Comparison of ENCODE assay signal across 8 cellular contexts in the genomic region with DNA sequence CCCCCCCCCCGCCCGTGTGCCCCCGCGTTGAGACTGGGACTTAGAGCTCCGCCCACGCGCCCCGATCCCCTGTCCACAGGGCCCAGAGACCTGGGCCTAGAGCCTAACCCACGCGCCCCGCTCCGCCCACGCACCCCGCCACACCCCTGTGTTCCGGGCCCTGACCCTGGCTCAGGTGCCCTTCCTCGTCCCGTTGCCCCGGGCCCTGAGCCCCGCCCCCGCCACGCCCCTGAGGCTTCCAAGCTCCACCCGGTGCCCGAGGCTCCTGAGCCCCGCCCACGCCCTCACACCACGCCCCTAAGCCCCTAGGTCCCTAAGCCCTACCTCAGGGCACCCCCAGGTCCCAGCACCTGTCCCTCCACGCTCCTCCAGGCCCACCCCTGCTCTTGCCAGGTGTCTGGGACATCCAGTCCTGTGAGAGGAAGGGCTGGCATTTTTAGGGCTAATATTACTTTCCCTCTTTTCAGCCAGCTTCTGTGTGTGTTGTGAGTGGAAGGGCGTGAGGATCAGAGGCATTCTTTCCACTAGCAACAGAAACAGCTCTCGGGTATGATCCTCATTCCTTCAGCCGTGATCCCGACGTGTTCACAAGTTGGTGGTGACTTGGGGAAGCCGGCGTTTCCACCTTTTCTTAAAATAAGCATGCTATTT. TPM values are rescaled to one million over a fixed set of nuclear protein-coding genes. Genes with fewer than 3 reads are reported as not detected.
DNase-seq lines count a peak whose midpoint lies in the region; ATAC-seq and TF ChIP-seq lines count a peak whose summit lies in the region.

No MANE protein-coding gene starts in this region.

- H3K36me3 ChIP-seq in CD8-positive, alpha-beta memory T cell (ENCODE audit: insufficient read depth, low read length): no peaks in the 10 kb centered on the region

- DNase-seq in CD8-positive, alpha-beta memory T cell: peak; percentile 82 to 90 (median 86)
- DNase-seq in GM20000 (ENCODE audit: low spot score) (peak; percentile 92), HT-29 (ENCODE audit: low spot score) (peak; percentile 89), left cardiac atrium (peak; percentile 92), retinal pigment epithelial cell (ENCODE audit: low read depth) (no peak), cortex of kidney (lab: John Stamatoyannopoulos, UW) (no peak)
- DNase-seq in activated naive CD4-positive, alpha-beta T cell treated with anti-CD3 and anti-CD28 coated beads, Interleukin-2, amount 50 U/mL, for 16 hours: peak; percentile 82

- intact Hi-C loops in left cardiac atrium (cut with DNase I): no loop called here

- H3K4me3 Mint-ChIP-seq in CD8-positive, alpha-beta memory T cell: peak overlapping the region; percentile 53 to 91 (median 73)

- peaks cover 18% of the 10 kb centered on the region for H3K4me1 ChIP-seq in CD8-positive, alpha-beta memory T cell (ENCODE audit: insufficient read depth, low read length)

- peaks cover 18 to 41% (median 29%) of the 10 kb centered on the region in 3 donors for H3K4me1 Mint-ChIP-seq in CD8-positive, alpha-beta memory T cell

- H3K27me3 Mint-ChIP-seq in CD8-positive, alpha-beta memory T cell: no peaks in the 10 kb centered on the region

- ATAC-seq in SK-N-SH treated with all-trans-retinoic acid at 6 μM for 48 hours (peak; percentile 83), left cardiac atrium (peak; percentile 73 to 88)

- H3K9me3 ChIP-seq in CD8-positive, alpha-beta memory T cell (ENCODE audit: low read length): no peaks in the 10 kb centered on the region

- CTCF ChIA-PET in CD8-positive, alpha-beta memory T cell (lab: Charles Lee): interaction anchor here (0.7 to 3.5 kb wide), 5 partner anchors 9 to 1361 kb away, joined by 3 to 16 read pairs (median 3); no protein-coding TSS in a partner anchor

- POLR2A ChIA-PET in CD8-positive, alpha-beta memory T cell (lab: Charles Lee): interaction anchor here (0.5 kb wide), 1 partner anchor 310 kb away, joined by 4 read pairs; no protein-coding TSS in a partner anchor

- no peaks in the 10 kb centered on the region for H3K9me3 Mint-ChIP-seq in CD8-positive, alpha-beta memory T cell

- H3K27ac Mint-ChIP-seq in CD8-positive, alpha-beta memory T cell: peak overlapping the region; percentile 13 to 80 (median 70)

- no peaks in the 10 kb centered on the region for H3K27me3 ChIP-seq in CD8-positive, alpha-beta memory T cell (ENCODE audit: insufficient read depth, low read length, poor library complexity, severe bottlenecking)

- TF ChIP-seq CTCF in GM20000 (IDR thresholded peaks at IDR 0.05; ENCODE audit: extremely low read depth, missing control alignments): no peak
- no peak for TF ChIP-seq CTCF in retinal pigment epithelial cell (conservative IDR thresholded peaks at IDR 0.05; ENCODE audit: low read depth, low read length)

- H3K36me3 Mint-ChIP-seq in CD8-positive, alpha-beta memory T cell: peaks cover 0 to 2% (median 0%) of the 10 kb centered on the region in 3 donors

- no peak overlapping the region for H3K27ac ChIP-seq in CD8-positive, alpha-beta memory T cell (ENCODE audit: low read depth, low read length)

- peak overlapping the region; percentile 23 for H3K4me3 ChIP-seq in CD8-positive, alpha-beta memory T cell (ENCODE audit: low read length)
- peak overlapping the region; percentile 51 for H3K4me3 ChIP-seq in retinal pigment epithelial cell (ENCODE audit: low read length)

TF ChIP-seq in SK-N-SH treated with all-trans-retinoic acid at 6 μM for 48 hours, 23 proteins besides CTCF, POLR2A, EP300 and RAD21:
- TF ChIP-seq BACH2 (CRISPR knock-in tag; IDR thresholded peaks at IDR 0.05; ENCODE audit: borderline replicate concordance): no peak
- TF ChIP-seq OSR1 (CRISPR knock-in tag; IDR thresholded peaks at IDR 0.05): no peak
- TF ChIP-seq, protein P1, sequence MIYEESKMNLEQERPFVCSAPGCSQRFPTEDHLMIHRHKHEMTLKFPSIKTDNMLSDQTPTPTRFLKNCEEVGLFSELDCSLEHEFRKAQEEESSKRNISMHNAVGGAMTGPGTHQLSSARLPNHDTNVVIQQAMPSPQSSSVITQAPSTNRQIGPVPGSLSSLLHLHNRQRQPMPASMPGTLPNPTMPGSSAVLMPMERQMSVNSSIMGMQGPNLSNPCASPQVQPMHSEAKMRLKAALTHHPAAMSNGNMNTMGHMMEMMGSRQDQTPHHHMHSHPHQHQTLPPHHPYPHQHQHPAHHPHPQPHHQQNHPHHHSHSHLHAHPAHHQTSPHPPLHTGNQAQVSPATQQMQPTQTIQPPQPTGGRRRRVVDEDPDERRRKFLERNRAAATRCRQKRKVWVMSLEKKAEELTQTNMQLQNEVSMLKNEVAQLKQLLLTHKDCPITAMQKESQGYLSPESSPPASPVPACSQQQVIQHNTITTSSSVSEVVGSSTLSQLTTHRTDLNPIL (CRISPR knock-in tag; IDR thresholded peaks at IDR 0.05; ENCODE audit: low read depth): no peak
- TF ChIP-seq, protein P2, sequence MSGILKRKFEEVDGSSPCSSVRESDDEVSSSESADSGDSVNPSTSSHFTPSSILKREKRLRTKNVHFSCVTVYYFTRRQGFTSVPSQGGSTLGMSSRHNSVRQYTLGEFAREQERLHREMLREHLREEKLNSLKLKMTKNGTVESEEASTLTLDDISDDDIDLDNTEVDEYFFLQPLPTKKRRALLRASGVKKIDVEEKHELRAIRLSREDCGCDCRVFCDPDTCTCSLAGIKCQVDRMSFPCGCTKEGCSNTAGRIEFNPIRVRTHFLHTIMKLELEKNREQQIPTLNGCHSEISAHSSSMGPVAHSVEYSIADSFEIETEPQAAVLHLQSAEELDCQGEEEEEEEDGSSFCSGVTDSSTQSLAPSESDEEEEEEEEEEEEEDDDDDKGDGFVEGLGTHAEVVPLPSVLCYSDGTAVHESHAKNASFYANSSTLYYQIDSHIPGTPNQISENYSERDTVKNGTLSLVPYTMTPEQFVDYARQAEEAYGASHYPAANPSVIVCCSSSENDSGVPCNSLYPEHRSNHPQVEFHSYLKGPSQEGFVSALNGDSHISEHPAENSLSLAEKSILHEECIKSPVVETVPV (CRISPR knock-in tag; IDR thresholded peaks at IDR 0.05): no peak
- TF ChIP-seq GLIS3 (CRISPR knock-in tag; IDR thresholded peaks at IDR 0.05): no peak
- no peak for TF ChIP-seq ZNF70 (CRISPR knock-in tag; IDR thresholded peaks at IDR 0.05)
TF ChIP-seq in SK-N-SH treated with all-trans-retinoic acid at 6 μM for 48 hours: peak in this region for 0.

RNA-seq across cellular contexts. Expression of gene GPR157, which starts 0.6 kb away (rescaled TPM):
- 1 to 10 TPM; 3.1 to 4.7 TPM for total RNA-seq in CD8-positive, alpha-beta memory T cell
- polyA plus RNA-seq in CD8-positive, alpha-beta memory T cell: 3.0 TPM
- 4.4 and 4.6 TPM in 2 replicates for total RNA-seq in HT-29 (2014; rRNA removed; shearing (Covaris generic))
- total RNA-seq in left cardiac atrium: 10 to 100 TPM; 18.8 to 40.6 TPM

Comparison
In these comparisons a context has a peak if more than half of its experiments do, and no peak if none do; other contexts are left out.
1. DNase-seq: peak in CD8-positive, alpha-beta memory T cell (5 of 5), GM20000 (single experiment), HT-29 (single experiment), activated naive CD4-positive, alpha-beta T cell treated with anti-CD3 and anti-CD28 coated beads, Interleukin-2, amount 50 U/mL, for 16 hours (single experiment) and left cardiac atrium (single experiment); none in retinal pigment epithelial cell (single experiment) and cortex of kidney (single experiment).